15 cellular contexts compared by ENCODE assay signal in the genomic region with DNA sequence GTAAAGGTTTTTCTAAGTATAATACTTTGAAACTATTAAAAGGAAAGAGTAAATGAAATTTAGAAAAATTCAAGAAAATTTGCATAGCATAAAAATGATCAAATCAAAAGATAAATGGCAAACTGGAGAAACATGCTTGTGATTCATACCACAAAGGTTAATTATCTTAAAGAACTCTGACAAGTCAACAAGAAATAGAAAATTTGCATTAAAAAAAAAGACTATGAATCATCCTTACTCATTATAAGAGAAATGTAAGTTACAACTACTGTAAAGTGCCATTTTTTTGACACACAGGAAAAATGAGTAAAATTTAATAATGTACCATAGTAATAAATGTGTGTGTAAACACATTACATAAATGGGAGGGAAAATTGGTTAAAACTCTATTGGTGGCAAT.
DNase-seq lines count a peak whose midpoint lies in the region; ATAC-seq, FAIRE-seq and TF ChIP-seq lines count a peak whose summit lies in the region.
"Had no signal": no experiment of that assay in that cellular context is flagged by ENCODE, and none has a peak within 500 bp of the region (broad histone marks: within the 10 kb centered on the region; RNA-seq: fewer than 3 reads in every experiment).

No MANE protein-coding gene starts in this region.

- FAIRE-seq in islet of Langerhans (lab: Jason Lieb, UNC): peak; percentile 38
- FAIRE-seq in D721Med (lab: Jason Lieb, UNC): no peak
- no peak for FAIRE-seq in HTR-8/SVneo (lab: Jason Lieb, UNC)
- FAIRE-seq: A204.1, H54, HepG2 had no signal

- ATAC-seq in HG03039 (IDR thresholded peaks at IDR 0.05; ENCODE audit: unreplicated experiment): no peak
- ATAC-seq: GM23338, HepG2 had no signal

- no peak for TF ChIP-seq CTCF in D721Med (IDR thresholded peaks at IDR 0.05; ENCODE audit: insufficient read depth, missing control alignments)

- DNase-seq in HS-5 (ENCODE audit: low read depth) (peak; percentile 9), RKO (ENCODE audit: low spot score) (peak; percentile 33), D721Med (ENCODE audit: insufficient read length, low spot score) (no peak), HTR-8/SVneo (ENCODE audit: insufficient read length, low spot score) (no peak)
- DNase-seq: AML-193; CD4-positive, alpha-beta memory T cell; DMS79 treated with DMSO at 0.1 percent for 48 hours; GF-D8; HCEC 1CT had no signal

Comparison
In these comparisons a context has a peak if more than half of its experiments do, and no peak if none do; other contexts are left out.
1. DNase-seq: peak in HS-5 (single experiment) and RKO (single experiment); none in D721Med (single experiment) and HTR-8/SVneo (single experiment).